18 cellular contexts compared by ENCODE assay signal in the genomic region with DNA sequence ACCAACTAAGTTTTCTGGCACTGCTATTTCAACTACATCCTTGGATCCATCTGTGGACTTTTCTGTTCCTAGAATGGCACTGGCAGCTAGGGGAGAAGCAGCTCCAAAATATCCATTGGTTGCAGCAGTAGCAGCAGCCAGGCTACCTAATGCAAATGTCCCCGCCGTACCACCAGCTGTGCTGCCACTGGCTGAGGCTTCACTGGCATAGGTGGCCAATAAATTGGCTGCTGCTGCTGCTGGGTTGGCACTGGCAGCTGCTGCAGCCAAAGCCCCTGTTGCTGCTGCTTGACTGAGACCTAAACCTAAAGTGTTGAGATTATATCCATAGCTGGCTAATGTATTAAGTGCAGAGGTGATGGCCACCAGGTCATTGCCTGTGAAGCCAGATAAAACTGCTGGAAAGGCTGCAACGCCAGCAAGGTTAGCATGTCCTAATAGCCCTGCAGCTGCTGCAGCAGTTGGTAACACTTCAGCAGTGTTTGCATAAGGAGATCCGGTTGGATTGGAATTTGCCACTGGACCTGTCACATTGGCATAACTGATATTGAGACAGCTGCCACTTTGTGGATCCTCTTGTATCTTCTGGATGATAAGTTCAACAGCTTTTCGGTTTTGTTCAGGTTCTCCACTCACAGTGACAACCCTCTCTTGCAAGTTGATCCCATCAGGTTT.
DNase-seq lines count a peak whose midpoint lies in the region; ATAC-seq and TF ChIP-seq lines count a peak whose summit lies in the region.
"Had no signal": no experiment of that assay in that cellular context is flagged by ENCODE, and none has a peak within 500 bp of the region (broad histone marks: within the 10 kb centered on the region; RNA-seq: fewer than 3 reads in every experiment).

No MANE protein-coding gene starts in this region.

- TF ChIP-seq CTCF in endodermal cell (conservative IDR thresholded peaks at IDR 0.05) (no peak), upper lobe of right lung (IDR thresholded peaks at IDR 0.05) (no peak)

- no peaks in the 10 kb centered on the region for H3K9me3 ChIP-seq in endodermal cell (ENCODE audit: control insufficient read depth, low read length)
- H3K9me3 ChIP-seq in upper lobe of right lung: no peaks in the 10 kb centered on the region
- H3K9me3 ChIP-seq: Caco-2 had no signal

- no peak for ATAC-seq in naive thymus-derived CD8-positive, alpha-beta T cell
- no peak for ATAC-seq in HG02588 (IDR thresholded peaks at IDR 0.05; ENCODE audit: unreplicated experiment)
- ATAC-seq in upper lobe of right lung: no peak
- ATAC-seq: activated CD8-positive, alpha-beta memory T cell treated with anti-CD3 and anti-CD28 coated beads, Interleukin-2, amount 10 ng/mL, durations not matched to agents 7 days and 5 days; activated naive CD8-positive, alpha-beta T cell treated with anti-CD3 and anti-CD28 coated beads, Interleukin-2, amount 50 U/mL, for 24 hours; left cardiac atrium; right cardiac atrium had no signal

- H3K36me3 Mint-ChIP-seq in endodermal cell (ENCODE audit: low read depth): no peaks in the 10 kb centered on the region
- peaks cover 0 to 4% (median 0%) of the 10 kb centered on the region in 3 donors for H3K36me3 Mint-ChIP-seq in naive thymus-derived CD8-positive, alpha-beta T cell
- H3K36me3 Mint-ChIP-seq: activated CD8-positive, alpha-beta memory T cell treated with anti-CD3 and anti-CD28 coated beads, Interleukin-2, amount 10 ng/mL, durations not matched to agents 7 days and 5 days had no signal

- no peaks in the 10 kb centered on the region for H3K36me3 ChIP-seq in endodermal cell (ENCODE audit: control insufficient read depth, insufficient read depth, low read length)
- H3K36me3 ChIP-seq in upper lobe of right lung: no peaks in the 10 kb centered on the region

- H3K4me3 ChIP-seq in endodermal cell (ENCODE audit: low read length): no peak overlapping the region
- H3K4me3 ChIP-seq in upper lobe of right lung: no peak overlapping the region
- H3K4me3 ChIP-seq: PC-9 had no signal

- H3K27ac ChIP-seq in endodermal cell (ENCODE audit: low read depth, low read length) (no peak overlapping the region), upper lobe of right lung (no peak overlapping the region)
- H3K27ac ChIP-seq: epithelial cell of prostate, PC-9 had no signal

- POLR2A ChIA-PET in naive thymus-derived CD8-positive, alpha-beta T cell (lab: Charles Lee): no interaction called here

- no peaks in the 10 kb centered on the region for H3K4me1 Mint-ChIP-seq in endodermal cell
- no peaks in the 10 kb centered on the region for H3K4me1 Mint-ChIP-seq in naive thymus-derived CD8-positive, alpha-beta T cell
- H3K4me1 Mint-ChIP-seq: activated CD8-positive, alpha-beta memory T cell treated with anti-CD3 and anti-CD28 coated beads, Interleukin-2, amount 10 ng/mL, durations not matched to agents 7 days and 5 days; activated naive CD8-positive, alpha-beta T cell treated with anti-CD3 and anti-CD28 coated beads, Interleukin-2, amount 50 U/mL, for 24 hours had no signal

- H3K9ac ChIP-seq in endodermal cell (ENCODE audit: extremely low read depth, low read length, poor library complexity, severe bottlenecking): no peak overlapping the region

- no peaks in the 10 kb centered on the region for H3K27me3 ChIP-seq in endodermal cell (ENCODE audit: control insufficient read depth, insufficient read depth, low read length, poor library complexity, severe bottlenecking)
- no peaks in the 10 kb centered on the region for H3K27me3 ChIP-seq in upper lobe of right lung

- H3K4me1 ChIP-seq in endodermal cell (ENCODE audit: control insufficient read depth, insufficient read depth, low read length) (no peaks in the 10 kb centered on the region), upper lobe of right lung (no peaks in the 10 kb centered on the region)
- H3K4me1 ChIP-seq: Caco-2 had no signal

- no peaks in the 10 kb centered on the region for H3K9me3 Mint-ChIP-seq in endodermal cell
- H3K9me3 Mint-ChIP-seq in naive thymus-derived CD8-positive, alpha-beta T cell: peaks cover 2 to 25% (median 8%) of the 10 kb centered on the region in 9 donors
- H3K9me3 Mint-ChIP-seq: dendritic cell treated with granulocyte-macrophage colony-stimulating factor and Interleukin-4, amounts not matched to agents 40 ng/mL and 50 ng/mL, for 4 days had no signal

- WGBS in endodermal cell (ENCODE audit: insufficient coverage in 1 of 2, insufficient read length in 1 of 2), 2 experiments: 83 to 90% methylated on average over 5 of the region's 5 CpGs

- no peaks in the 10 kb centered on the region for H3K27me3 Mint-ChIP-seq in endodermal cell (ENCODE audit: insufficient read depth)
- no peaks in the 10 kb centered on the region for H3K27me3 Mint-ChIP-seq in naive thymus-derived CD8-positive, alpha-beta T cell
- H3K27me3 Mint-ChIP-seq: activated CD8-positive, alpha-beta memory T cell treated with anti-CD3 and anti-CD28 coated beads, Interleukin-2, amount 10 ng/mL, durations not matched to agents 7 days and 5 days; activated naive CD8-positive, alpha-beta T cell treated with anti-CD3 and anti-CD28 coated beads, Interleukin-2, amount 50 U/mL, for 24 hours; dendritic cell treated with granulocyte-macrophage colony-stimulating factor and Interleukin-4, amounts not matched to agents 40 ng/mL and 50 ng/mL, for 4 days had no signal

- DNase-seq in DMS153 treated with DMSO at 0.1 percent for 48 hours (lab: John Stamatoyannopoulos, UW; ENCODE audit: unreplicated experiment) (peak; percentile 22), NCI-H1092 treated with DMSO at 0.1 percent for 48 hours (lab: John Stamatoyannopoulos, UW) (peak; percentile 73), NCI-H446 (lab: John Stamatoyannopoulos, UW) (peak; percentile 12 to 59), endodermal cell (peak; percentile 51), C1 segment of cervical spinal cord (lab: John Stamatoyannopoulos, UW) (no peak), upper lobe of right lung (no peak)
- DNase-seq in naive thymus-derived CD8-positive, alpha-beta T cell: no peak
- DNase-seq: activated CD4-positive, alpha-beta T cell treated with anti-CD3 and anti-CD28 coated beads for 1 hour; activated CD8-positive, alpha-beta memory T cell treated with anti-CD3 and anti-CD28 coated beads, Interleukin-2, amount 10 ng/mL, durations not matched to agents 7 days and 5 days; activated naive CD8-positive, alpha-beta T cell treated with anti-CD3 and anti-CD28 coated beads, Interleukin-2, amount 50 U/mL, for 24 hours; Caco-2; left cardiac atrium; PC-9 had no signal

- intact Hi-C loops in upper lobe of right lung (cut with DNase I): no loop called here

- no peak overlapping the region for H3K27ac Mint-ChIP-seq in endodermal cell
- H3K27ac Mint-ChIP-seq in naive thymus-derived CD8-positive, alpha-beta T cell: no peak overlapping the region
- H3K27ac Mint-ChIP-seq: activated CD8-positive, alpha-beta memory T cell treated with anti-CD3 and anti-CD28 coated beads, Interleukin-2, amount 10 ng/mL, durations not matched to agents 7 days and 5 days; activated naive CD8-positive, alpha-beta T cell treated with anti-CD3 and anti-CD28 coated beads, Interleukin-2, amount 50 U/mL, for 24 hours; activated T-helper 2 cell treated with anti-CD3 and anti-CD28 coated beads, Interferon-gamma antibody, Interleukin-2, Interleukin-4, amounts not matched to agents 10 μg/mL and 5 μg/mL and 100 μg/mL, durations not matched to agents 14 hours and 24 hours and 36 hours; dendritic cell treated with granulocyte-macrophage colony-stimulating factor and Interleukin-4, amounts not matched to agents 40 ng/mL and 50 ng/mL, for 4 days had no signal

- H3K4me3 Mint-ChIP-seq in endodermal cell: no peak overlapping the region
- H3K4me3 Mint-ChIP-seq in naive thymus-derived CD8-positive, alpha-beta T cell: no peak overlapping the region
- H3K4me3 Mint-ChIP-seq: activated CD8-positive, alpha-beta memory T cell treated with anti-CD3 and anti-CD28 coated beads, Interleukin-2, amount 10 ng/mL, durations not matched to agents 7 days and 5 days; activated naive CD8-positive, alpha-beta T cell treated with anti-CD3 and anti-CD28 coated beads, Interleukin-2, amount 50 U/mL, for 24 hours; dendritic cell treated with granulocyte-macrophage colony-stimulating factor and Interleukin-4, amounts not matched to agents 40 ng/mL and 50 ng/mL, for 4 days had no signal

Comparison
In these comparisons a context has a peak if more than half of its experiments do, and no peak if none do; other contexts are left out.
1. DNase-seq: peak in DMS153 treated with DMSO at 0.1 percent for 48 hours (single experiment), NCI-H1092 treated with DMSO at 0.1 percent for 48 hours (single experiment), NCI-H446 (2 of 2) and endodermal cell (single experiment); none in naive thymus-derived CD8-positive, alpha-beta T cell (0 of 10), C1 segment of cervical spinal cord (0 of 14) and upper lobe of right lung (single experiment).